In genomic region chr10:132847856-132848255, GRCh38 we compare ENCODE assay signal across 13 cellular contexts.
DNase-seq lines count a peak whose midpoint lies in the region; ATAC-seq and TF ChIP-seq lines count a peak whose summit lies in the region.
"Had no signal": no experiment of that assay in that cellular context is flagged by ENCODE, and none has a peak within 500 bp of the region (broad histone marks: within the 10 kb centered on the region; RNA-seq: fewer than 3 reads in every experiment).

No MANE protein-coding gene starts in this region.

- no peak overlapping the region for H4K8ac ChIP-seq in trophoblast cell (ENCODE audit: low read depth, low read length)

- H3K4me1 ChIP-seq in right cardiac atrium (ENCODE audit: control insufficient read depth, insufficient read depth, low read length) (no peaks in the 10 kb centered on the region), upper lobe of right lung (no peaks in the 10 kb centered on the region), OCI-LY7 (ENCODE audit: insufficient read depth, low read length, poor library complexity, severe bottlenecking) (no peaks in the 10 kb centered on the region), trophoblast cell (ENCODE audit: control insufficient read depth in 1 of 2, insufficient read depth in 2 of 2, low read length in 2 of 2) (no peaks in the 10 kb centered on the region)
- H3K4me1 ChIP-seq: SJSA1 had no signal

- no peak overlapping the region for H3K14ac ChIP-seq in trophoblast cell (ENCODE audit: low read length)

- no peak overlapping the region for H3K4me2 ChIP-seq in OCI-LY7 (ENCODE audit: low read length)
- H3K4me2 ChIP-seq in trophoblast cell (ENCODE audit: low read length), result no peak overlapping the region

- no peak overlapping the region for H2AK5ac ChIP-seq in trophoblast cell (ENCODE audit: low read length)

- CTCF ChIA-PET in OCI-LY7 (lab: Charles Lee; ENCODE audit: unreplicated experiment), result no interaction called here

- no peaks in the 10 kb centered on the region for H4K20me1 ChIP-seq in OCI-LY7 (ENCODE audit: insufficient read depth, low read length)

- H3K18ac ChIP-seq in trophoblast cell (ENCODE audit: low read length), result no peak overlapping the region

- peaks cover 6% of the 10 kb centered on the region for H3K9me3 Mint-ChIP-seq in mesothelial cell of epicardium

- no peak overlapping the region for H4K12ac ChIP-seq in trophoblast cell (ENCODE audit: low read depth, low read length)

- no peak overlapping the region for H2BK12ac ChIP-seq in trophoblast cell (ENCODE audit: low read length)

- H2AFZ ChIP-seq in OCI-LY7 (ENCODE audit: low read length), result no peak overlapping the region
- H2AFZ ChIP-seq in trophoblast cell (ENCODE audit: insufficient read depth, low read length, poor library complexity), result no peak overlapping the region

- no peaks in the 10 kb centered on the region for H3K9me2 ChIP-seq in OCI-LY7 (ENCODE audit: insufficient read depth, low read length)

- ATAC-seq in right cardiac atrium, result no peak
- ATAC-seq in left ventricle myocardium superior, result no peak
- ATAC-seq in T-helper 17 cell, result no peak
- no peak for ATAC-seq in upper lobe of right lung

- no peak overlapping the region for H2BK5ac ChIP-seq in trophoblast cell (ENCODE audit: low read depth, low read length, poor library complexity)

- no TSS peak for BruUV-seq in OCI-LY7 (replicated peaks; lab: Mats Ljungman, UMichigan)

- POLR2A ChIA-PET in OCI-LY7 (lab: Charles Lee), result no interaction called here

- H3K27me3 ChIP-seq in right cardiac atrium (ENCODE audit: control insufficient read depth, insufficient read depth) (no peaks in the 10 kb centered on the region), upper lobe of right lung (peaks cover 14% of the 10 kb centered on the region), trophoblast cell (ENCODE audit: insufficient read depth, low read length) (no peaks in the 10 kb centered on the region)

- H3K9me3 ChIP-seq in right cardiac atrium (ENCODE audit: control insufficient read depth, low read length), result no peaks in the 10 kb centered on the region
- no peaks in the 10 kb centered on the region for H3K9me3 ChIP-seq in T-helper 17 cell (ENCODE audit: control insufficient read depth, low read length, poor library complexity, severe bottlenecking)
- H3K9me3 ChIP-seq in upper lobe of right lung, result no peaks in the 10 kb centered on the region
- no peaks in the 10 kb centered on the region for H3K9me3 ChIP-seq in OCI-LY7 (ENCODE audit: low read length)
- H3K9me3 ChIP-seq in trophoblast cell (ENCODE audit: insufficient read depth, low read depth, low read length), result peaks cover 15% of the 10 kb centered on the region

- H3K27ac Mint-ChIP-seq in T-helper 17 cell, result no peak overlapping the region
- peak overlapping the region; percentile 14 for H3K27ac Mint-ChIP-seq in mesothelial cell of epicardium

- intact Hi-C loops in right cardiac atrium (cut with DNase I), result no loop called here
- intact Hi-C loops in left ventricle myocardium superior (cut with micrococcal nuclease), result no loop called here
- intact Hi-C loops in upper lobe of right lung (cut with DNase I), result no loop called here
- intact Hi-C loops in OCI-LY7 (cut with micrococcal nuclease; ENCODE audit: unreplicated experiment), result no loop called here

- 33% methylated on average over 17 of the region's 17 CpGs for WGBS in right cardiac atrium
- WGBS in trophoblast cell (ENCODE audit: extremely low coverage, insufficient coverage, insufficient read length), result no CpG with 5 or more reads among the region's 17 CpGs

- no peak for DNase-seq in right cardiac atrium
- DNase-seq in left ventricle myocardium superior, result no peak
- no peak for DNase-seq in T-helper 17 cell
- DNase-seq in mesothelial cell of epicardium (ENCODE audit: low spot score in 2 of 2, unreplicated experiment in 2 of 2), result no peak
- peak; percentile 41 for DNase-seq in upper lobe of right lung
- DNase-seq in kidney glomerular epithelial cell (lab: John Stamatoyannopoulos, UW), result no peak
- no peak for DNase-seq in OCI-LY7 (ENCODE audit: low spot score)
- DNase-seq in trophoblast cell, result no peak
- DNase-seq: activated CD4-positive, CD25-positive, alpha-beta regulatory T cell; mesenchymal stem cell; NCI-H1694 treated with DMSO at 0.1 percent for 48 hours had no signal

- H3K4ac ChIP-seq in trophoblast cell (ENCODE audit: low read depth, low read length), result no peak overlapping the region

- peak overlapping the region; percentile 23 for H3K4me3 ChIP-seq in right cardiac atrium (ENCODE audit: low read length)
- no peak overlapping the region for H3K4me3 ChIP-seq in upper lobe of right lung
- H3K4me3 ChIP-seq in OCI-LY7 (ENCODE audit: low read depth, low read length, poor library complexity, severe bottlenecking), result no peak overlapping the region
- no peak overlapping the region for H3K4me3 ChIP-seq in trophoblast cell (ENCODE audit: low read depth, low read length)
- H3K4me3 ChIP-seq: SJSA1 had no signal

- H3K27ac ChIP-seq in right cardiac atrium (ENCODE audit: low read length), result no peak overlapping the region
- no peak overlapping the region for H3K27ac ChIP-seq in upper lobe of right lung
- H3K27ac ChIP-seq in OCI-LY7 (ENCODE audit: low read depth, low read length, poor library complexity, severe bottlenecking), result no peak overlapping the region
- H3K27ac ChIP-seq in trophoblast cell (ENCODE audit: low read depth, low read length), result no peak overlapping the region
- H3K27ac ChIP-seq: epithelial cell of prostate, SJSA1 had no signal

- H3K36me3 Mint-ChIP-seq in T-helper 17 cell (ENCODE audit: low read depth) (no peaks in the 10 kb centered on the region), mesothelial cell of epicardium (no peaks in the 10 kb centered on the region)

- H3K4me1 Mint-ChIP-seq in T-helper 17 cell (peaks cover 5% of the 10 kb centered on the region), mesothelial cell of epicardium (peaks cover 9% of the 10 kb centered on the region)

- H3K79me1 ChIP-seq in trophoblast cell (ENCODE audit: low read length), result no peaks in the 10 kb centered on the region

- H3K9ac ChIP-seq in trophoblast cell (ENCODE audit: low read length), result no peak overlapping the region

- no peak overlapping the region for H2BK120ac ChIP-seq in trophoblast cell (ENCODE audit: insufficient read depth, low read length, poor library complexity)

- H3K4me3 Mint-ChIP-seq in T-helper 17 cell, result peak overlapping the region; percentile 85
- peak overlapping the region; percentile 4 for H3K4me3 Mint-ChIP-seq in mesothelial cell of epicardium

- TF ChIP-seq CTCF in mesothelial cell of epicardium (IDR thresholded peaks at IDR 0.05; ENCODE audit: unreplicated experiment) (no peak), upper lobe of right lung (IDR thresholded peaks at IDR 0.05) (no peak), OCI-LY7 (conservative IDR thresholded peaks at IDR 0.05; ENCODE audit: low read length) (no peak)

- H3K27me3 Mint-ChIP-seq in T-helper 17 cell (peaks cover 38% of the 10 kb centered on the region), mesothelial cell of epicardium (ENCODE audit: low read depth) (peaks cover 15% of the 10 kb centered on the region)

- H3K79me2 ChIP-seq in OCI-LY7 (ENCODE audit: insufficient read depth, low read depth, low read length) (no peaks in the 10 kb centered on the region), trophoblast cell (ENCODE audit: control insufficient read depth, insufficient read depth, low read length, poor library complexity) (no peaks in the 10 kb centered on the region)

- no peaks in the 10 kb centered on the region for H3K36me3 ChIP-seq in upper lobe of right lung
- H3K36me3 ChIP-seq in OCI-LY7 (ENCODE audit: insufficient read depth, low read length), result no peaks in the 10 kb centered on the region
- no peaks in the 10 kb centered on the region for H3K36me3 ChIP-seq in trophoblast cell (ENCODE audit: control insufficient read depth in 1 of 2, insufficient read depth in 2 of 2, low read length in 2 of 2)
- H3K36me3 ChIP-seq: SJSA1 had no signal

- H3K23ac ChIP-seq in trophoblast cell (ENCODE audit: low read length), result no peak overlapping the region

- H4K91ac ChIP-seq in trophoblast cell (ENCODE audit: low read depth, low read length), result no peak overlapping the region
